ENCODE assay signal across 8 cellular contexts in genomic region chr2:43877782-43878464, GRCh38. TPM values are rescaled to one million over a fixed set of nuclear protein-coding genes. Genes with fewer than 3 reads are reported as not detected.
DNase-seq lines count a peak whose midpoint lies in the region; ATAC-seq and TF ChIP-seq lines count a peak whose summit lies in the region.

No MANE protein-coding gene starts in this region.

- no peak overlapping the region for H3K27ac Mint-ChIP-seq in activated naive CD8-positive, alpha-beta T cell treated with anti-CD3 and anti-CD28 coated beads, Interleukin-2, amount 50 U/mL, for 24 hours

- H3K27me3 Mint-ChIP-seq in activated naive CD8-positive, alpha-beta T cell treated with anti-CD3 and anti-CD28 coated beads, Interleukin-2, amount 50 U/mL, for 24 hours, result peaks cover 15% of the 10 kb centered on the region

- no peak overlapping the region for H3K4me2 ChIP-seq in SU-DHL-6 (ENCODE audit: low read depth, low read length, poor library complexity, severe bottlenecking)

- no peaks in the 10 kb centered on the region for H3K4me1 Mint-ChIP-seq in activated naive CD8-positive, alpha-beta T cell treated with anti-CD3 and anti-CD28 coated beads, Interleukin-2, amount 50 U/mL, for 24 hours

- no peaks in the 10 kb centered on the region for H3F3A ChIP-seq in SU-DHL-6 (ENCODE audit: insufficient read depth)

- H3K9me2 ChIP-seq in SU-DHL-6 (replicated peaks; ENCODE audit: insufficient read depth, low read length), result no peaks in the 10 kb centered on the region

- H4K20me1 ChIP-seq in SU-DHL-6 (ENCODE audit: low read depth, low read length), result no peaks in the 10 kb centered on the region

- H3K27ac ChIP-seq in SU-DHL-6 (ENCODE audit: low read depth, low read length), result no peak overlapping the region
- H3K27ac ChIP-seq in left ventricle myocardium inferior (replicated peaks), result no peak overlapping the region

- no peak overlapping the region for H3K4me3 Mint-ChIP-seq in activated naive CD8-positive, alpha-beta T cell treated with anti-CD3 and anti-CD28 coated beads, Interleukin-2, amount 50 U/mL, for 24 hours

- peaks cover 5% of the 10 kb centered on the region for H3K4me1 ChIP-seq in left ventricle myocardium inferior

- no peaks in the 10 kb centered on the region for H3K27me3 ChIP-seq in SU-DHL-6 (ENCODE audit: low read length)
- H3K27me3 ChIP-seq in left ventricle myocardium inferior (ENCODE audit: low read depth), result peaks cover 29% of the 10 kb centered on the region

- ATAC-seq in activated naive CD8-positive, alpha-beta T cell treated with anti-CD3 and anti-CD28 coated beads, Interleukin-2, amount 50 U/mL, for 24 hours, result peak; percentile 77

- intact Hi-C loops in left ventricle myocardium inferior (cut with micrococcal nuclease), result no loop called here

- no peak overlapping the region for H2AFZ ChIP-seq in SU-DHL-6 (ENCODE audit: low read depth, low read length, severe bottlenecking)

- no peaks in the 10 kb centered on the region for H3K79me2 ChIP-seq in SU-DHL-6 (ENCODE audit: insufficient read depth, low read length)

- H3K9ac ChIP-seq in SU-DHL-6 (ENCODE audit: low read length), result no peak overlapping the region

- H3K9me3 ChIP-seq in SU-DHL-6 (ENCODE audit: insufficient read depth, low read length), result no peaks in the 10 kb centered on the region
- H3K9me3 ChIP-seq in left ventricle myocardium inferior (replicated peaks), result no peaks in the 10 kb centered on the region

- H3K9me3 Mint-ChIP-seq in activated naive CD8-positive, alpha-beta T cell treated with anti-CD3 and anti-CD28 coated beads, Interleukin-2, amount 50 U/mL, for 24 hours, result no peaks in the 10 kb centered on the region

- no peaks in the 10 kb centered on the region for H3K36me3 Mint-ChIP-seq in activated naive CD8-positive, alpha-beta T cell treated with anti-CD3 and anti-CD28 coated beads, Interleukin-2, amount 50 U/mL, for 24 hours (ENCODE audit: low read depth)

- H3K4me3 ChIP-seq in SU-DHL-6 (ENCODE audit: insufficient read depth, low read length, poor library complexity, severe bottlenecking) (no peak overlapping the region), left ventricle myocardium inferior (no peak overlapping the region)

- TF ChIP-seq CTCF in SU-DHL-6 (IDR thresholded peaks at IDR 0.05; ENCODE audit: insufficient read depth, low read length, poor library complexity, severe bottlenecking), result peak; percentile 84
- TF ChIP-seq CTCF in left ventricle myocardium inferior (IDR thresholded peaks at IDR 0.05; ENCODE audit: borderline replicate concordance), result peak; percentile 90

- DNase-seq in DMS79 (lab: John Stamatoyannopoulos, UW) (peak; percentile 29), H4 (ENCODE audit: low spot score) (peak; percentile 54), NCI-H1092 treated with DMSO at 0.1 percent for 48 hours (lab: John Stamatoyannopoulos, UW) (peak; percentile 63), left ventricle myocardium inferior (peak; percentile 40), retina (peak; percentile 79), cortex of kidney (lab: John Stamatoyannopoulos, UW) (no peak)
- DNase-seq in activated naive CD8-positive, alpha-beta T cell treated with anti-CD3 and anti-CD28 coated beads, Interleukin-2, amount 50 U/mL, for 24 hours, result peak; percentile 71

- H3K36me3 ChIP-seq in SU-DHL-6 (ENCODE audit: low read length) (no peaks in the 10 kb centered on the region), left ventricle myocardium inferior (no peaks in the 10 kb centered on the region)

RNA-seq across cellular contexts. Expression of gene ABCG8, which starts 39.2 kb away (rescaled TPM):
- not detected in 2 replicates for total RNA-seq in H4 (2014; rRNA removed; shearing (Covaris generic))
- total RNA-seq in left ventricle myocardium inferior, result not detected

RNA-seq across cellular contexts. Expression of gene ABCG5, which starts 39.3 kb away (rescaled TPM):
- not detected in 2 replicates for total RNA-seq in H4 (2014; rRNA removed; shearing (Covaris generic))
- total RNA-seq in left ventricle myocardium inferior, result not detected
